In the genomic region with DNA sequence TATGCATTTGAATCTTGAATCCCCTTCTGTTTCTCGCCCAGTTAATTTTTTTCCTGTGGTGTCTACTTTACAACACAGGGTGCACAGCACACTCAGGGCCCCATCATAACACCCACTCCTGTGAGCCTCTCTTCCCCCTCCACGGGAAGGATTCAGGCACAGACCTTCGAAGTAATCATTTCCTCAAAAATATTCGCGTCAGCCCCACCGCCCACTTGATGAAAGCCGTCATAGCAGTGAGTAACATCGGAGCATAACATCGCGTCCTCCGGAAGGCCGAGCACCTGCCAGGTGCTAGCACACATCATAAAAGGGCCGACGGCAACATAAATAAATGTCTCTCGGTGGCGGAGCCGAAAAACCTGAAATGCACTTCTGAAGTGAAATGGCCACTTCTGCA, we compare ENCODE assay signal across 10 cellular contexts.
DNase-seq lines count a peak whose midpoint lies in the region; ATAC-seq, FAIRE-seq and TF ChIP-seq lines count a peak whose summit lies in the region.
"Had no signal": no experiment of that assay in that cellular context is flagged by ENCODE, and none has a peak within 500 bp of the region (broad histone marks: within the 10 kb centered on the region; RNA-seq: fewer than 3 reads in every experiment).

No MANE protein-coding gene starts in this region.

- H3K27me3 Mint-ChIP-seq in activated T-cell treated with anti-CD3 and anti-CD28 coated beads, Interleukin-2, amount 50 U/mL, for 72 hours (ENCODE audit: low read depth) = no peaks in the 10 kb centered on the region
- H3K27me3 Mint-ChIP-seq in stimulated activated naive CD8-positive, alpha-beta T cell treated with anti-CD3 and anti-CD28 coated beads, Interleukin-15, amount 100 ng/mL, for 72 hours = no peaks in the 10 kb centered on the region

- DNase-seq in DMS53 (lab: John Stamatoyannopoulos, UW) (peak; percentile 18), DMS53 treated with DMSO at 0.1 percent for 48 hours (lab: John Stamatoyannopoulos, UW; ENCODE audit: unreplicated experiment) (no peak), H54 (ENCODE audit: insufficient read length, low spot score) (no peak), aorta (no peak), right lobe of liver (no peak)
- DNase-seq in activated T-cell treated with anti-CD3 and anti-CD28 coated beads, Interleukin-2, amount 50 U/mL, for 72 hours = peak; percentile 49 to 53
- peak; percentile 81 for DNase-seq in stimulated activated CD4-positive, alpha-beta T cell treated with anti-CD3 and anti-CD28 coated beads, Interleukin-15, amount 100 ng/mL, for 24 hours
- DNase-seq in stimulated activated naive CD8-positive, alpha-beta T cell treated with anti-CD3 and anti-CD28 coated beads, Interleukin-15, amount 100 ng/mL, for 72 hours = peak; percentile 24 to 61
- DNase-seq: anterior cingulate cortex, testis had no signal

- H3K27ac Mint-ChIP-seq in activated T-cell treated with anti-CD3 and anti-CD28 coated beads, Interleukin-2, amount 50 U/mL, for 72 hours = peak overlapping the region; percentile 26
- peak overlapping the region; percentile 71 to 90 for H3K27ac Mint-ChIP-seq in stimulated activated naive CD8-positive, alpha-beta T cell treated with anti-CD3 and anti-CD28 coated beads, Interleukin-15, amount 100 ng/mL, for 72 hours

- TF ChIP-seq POLR2A in H54 (IDR thresholded peaks at IDR 0.05; ENCODE audit: low read depth, low read length) (no peak), right lobe of liver (IDR thresholded peaks at IDR 0.05) (no peak)

- peak overlapping the region; percentile 49 to 72 for H3K4me3 Mint-ChIP-seq in activated T-cell treated with anti-CD3 and anti-CD28 coated beads, Interleukin-2, amount 50 U/mL, for 72 hours
- H3K4me3 Mint-ChIP-seq in stimulated activated naive CD8-positive, alpha-beta T cell treated with anti-CD3 and anti-CD28 coated beads, Interleukin-15, amount 100 ng/mL, for 72 hours = peak overlapping the region; percentile 61 to 65

- no peaks in the 10 kb centered on the region for H3K9me3 ChIP-seq in aorta (ENCODE audit: control insufficient read depth, low read length)
- no peaks in the 10 kb centered on the region for H3K9me3 ChIP-seq in right lobe of liver
- H3K9me3 ChIP-seq: testis had no signal

- FAIRE-seq in H54 (lab: Jason Lieb, UNC) = no peak

- peaks cover 29% of the 10 kb centered on the region for H3K4me1 Mint-ChIP-seq in activated T-cell treated with anti-CD3 and anti-CD28 coated beads, Interleukin-2, amount 50 U/mL, for 72 hours (ENCODE audit: low read depth)
- peaks cover 30% of the 10 kb centered on the region for H3K4me1 Mint-ChIP-seq in stimulated activated naive CD8-positive, alpha-beta T cell treated with anti-CD3 and anti-CD28 coated beads, Interleukin-15, amount 100 ng/mL, for 72 hours

- H3K4me3 ChIP-seq in aorta (ENCODE audit: low read length in 2 of 2) (no peak overlapping the region), right lobe of liver (no peak overlapping the region)
- H3K4me3 ChIP-seq: testis had no signal

- H3K36me3 ChIP-seq in aorta (ENCODE audit: control insufficient read depth in 1 of 2, insufficient read depth in 2 of 2, low read length in 1 of 2) (no peaks in the 10 kb centered on the region), right lobe of liver (no peaks in the 10 kb centered on the region)

- H3K4me1 ChIP-seq in aorta (ENCODE audit: control insufficient read depth in 1 of 2, insufficient read depth in 2 of 2, low read length in 2 of 2) = no peaks in the 10 kb centered on the region
- no peaks in the 10 kb centered on the region for H3K4me1 ChIP-seq in right lobe of liver
- H3K4me1 ChIP-seq: testis had no signal

- H3K27ac ChIP-seq in aorta (ENCODE audit: low read depth in 1 of 2, low read length in 2 of 2) = no peak overlapping the region
- H3K27ac ChIP-seq in right lobe of liver = no peak overlapping the region
- H3K27ac ChIP-seq: testis had no signal

- intact Hi-C loops in aorta (cut with DNase I) = no loop called here
- intact Hi-C loops in right lobe of liver (cut with DNase I) = no loop called here

- H3K36me3 Mint-ChIP-seq in activated T-cell treated with anti-CD3 and anti-CD28 coated beads, Interleukin-2, amount 50 U/mL, for 72 hours (ENCODE audit: insufficient read depth in 2 of 2) = no peaks in the 10 kb centered on the region

- no peaks in the 10 kb centered on the region for H3K9me3 Mint-ChIP-seq in activated T-cell treated with anti-CD3 and anti-CD28 coated beads, Interleukin-2, amount 50 U/mL, for 72 hours
- peaks cover 6 to 12% of the 10 kb centered on the region in 2 donors for H3K9me3 Mint-ChIP-seq in stimulated activated naive CD8-positive, alpha-beta T cell treated with anti-CD3 and anti-CD28 coated beads, Interleukin-15, amount 100 ng/mL, for 72 hours

- peak; percentile 82 to 87 for ATAC-seq in activated T-cell treated with anti-CD3 and anti-CD28 coated beads, Interleukin-2, amount 50 U/mL, for 72 hours (replicated peaks in 1 of 2)
- peak; percentile 85 for ATAC-seq in stimulated activated naive CD8-positive, alpha-beta T cell treated with anti-CD3 and anti-CD28 coated beads, Interleukin-15, amount 100 ng/mL, for 72 hours
- no peak for ATAC-seq in aorta (ENCODE audit: low FRiP score)
- no peak for ATAC-seq in right lobe of liver

- TF ChIP-seq CTCF in right lobe of liver (IDR thresholded peaks at IDR 0.05) = no peak

- WGBS in aorta, 2 donors = 89 to 90% methylated on average over 17 of the region's 17 CpGs
- 55% methylated on average over 17 of the region's 17 CpGs for WGBS in right lobe of liver (ENCODE audit: insufficient coverage, low coverage, low lambda C conversion rate, missing lambda C conversion rate)

- H3K27me3 ChIP-seq in aorta (ENCODE audit: control insufficient read depth in 1 of 2, insufficient read depth in 2 of 2, low read length in 1 of 2) (no peaks in the 10 kb centered on the region), right lobe of liver (no peaks in the 10 kb centered on the region)
- H3K27me3 ChIP-seq: testis had no signal

Comparison
In these comparisons a context has a peak if more than half of its experiments do, and no peak if none do; other contexts are left out.
1. DNase-seq: peak in DMS53 (single experiment), activated T-cell treated with anti-CD3 and anti-CD28 coated beads, Interleukin-2, amount 50 U/mL, for 72 hours (2 of 2), stimulated activated CD4-positive, alpha-beta T cell treated with anti-CD3 and anti-CD28 coated beads, Interleukin-15, amount 100 ng/mL, for 24 hours (single experiment) and stimulated activated naive CD8-positive, alpha-beta T cell treated with anti-CD3 and anti-CD28 coated beads, Interleukin-15, amount 100 ng/mL, for 72 hours (2 of 2); none in DMS53 treated with DMSO at 0.1 percent for 48 hours (single experiment), H54 (single experiment), aorta (0 of 2) and right lobe of liver (0 of 3).
2. ATAC-seq: peak in activated T-cell treated with anti-CD3 and anti-CD28 coated beads, Interleukin-2, amount 50 U/mL, for 72 hours (2 of 2) and stimulated activated naive CD8-positive, alpha-beta T cell treated with anti-CD3 and anti-CD28 coated beads, Interleukin-15, amount 100 ng/mL, for 72 hours (single experiment); none in aorta (single experiment) and right lobe of liver (0 of 4).